1 cellular context compared by ENCODE assay signal in the genomic region with DNA sequence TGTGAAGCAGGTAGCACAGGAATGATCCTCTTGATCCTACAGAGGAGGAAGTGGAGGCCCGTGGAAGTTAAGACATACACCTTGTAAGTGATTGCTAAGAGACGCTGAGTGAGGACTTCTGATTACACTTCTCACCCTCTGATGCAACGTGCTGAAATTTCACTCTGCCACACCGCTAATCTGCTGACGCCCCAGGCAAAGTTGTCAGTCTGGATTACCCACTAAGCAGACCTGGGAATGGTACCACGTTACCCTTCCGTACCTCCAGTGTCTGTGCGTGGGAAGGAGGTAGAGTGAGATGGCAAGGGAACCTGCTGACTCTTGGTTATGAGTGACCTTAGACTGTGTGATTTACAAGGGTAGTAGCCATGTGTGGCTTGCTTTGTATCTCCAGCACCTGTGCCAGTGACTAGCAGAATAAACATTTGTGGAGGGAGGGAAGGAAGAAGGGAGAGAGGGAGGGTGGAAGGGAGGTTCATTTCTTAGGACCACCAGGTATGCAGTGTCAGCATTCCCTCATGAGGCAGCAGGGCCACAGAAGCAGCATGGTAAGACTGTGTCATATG.
TF ChIP-seq lines count a peak whose summit lies in the region.

No MANE protein-coding gene starts in this region.

TF ChIP-seq in K562, 482 proteins besides CTCF, POLR2A, EP300 and RAD21 (continued from another document and continues in another):
- TF ChIP-seq, protein P1, sequence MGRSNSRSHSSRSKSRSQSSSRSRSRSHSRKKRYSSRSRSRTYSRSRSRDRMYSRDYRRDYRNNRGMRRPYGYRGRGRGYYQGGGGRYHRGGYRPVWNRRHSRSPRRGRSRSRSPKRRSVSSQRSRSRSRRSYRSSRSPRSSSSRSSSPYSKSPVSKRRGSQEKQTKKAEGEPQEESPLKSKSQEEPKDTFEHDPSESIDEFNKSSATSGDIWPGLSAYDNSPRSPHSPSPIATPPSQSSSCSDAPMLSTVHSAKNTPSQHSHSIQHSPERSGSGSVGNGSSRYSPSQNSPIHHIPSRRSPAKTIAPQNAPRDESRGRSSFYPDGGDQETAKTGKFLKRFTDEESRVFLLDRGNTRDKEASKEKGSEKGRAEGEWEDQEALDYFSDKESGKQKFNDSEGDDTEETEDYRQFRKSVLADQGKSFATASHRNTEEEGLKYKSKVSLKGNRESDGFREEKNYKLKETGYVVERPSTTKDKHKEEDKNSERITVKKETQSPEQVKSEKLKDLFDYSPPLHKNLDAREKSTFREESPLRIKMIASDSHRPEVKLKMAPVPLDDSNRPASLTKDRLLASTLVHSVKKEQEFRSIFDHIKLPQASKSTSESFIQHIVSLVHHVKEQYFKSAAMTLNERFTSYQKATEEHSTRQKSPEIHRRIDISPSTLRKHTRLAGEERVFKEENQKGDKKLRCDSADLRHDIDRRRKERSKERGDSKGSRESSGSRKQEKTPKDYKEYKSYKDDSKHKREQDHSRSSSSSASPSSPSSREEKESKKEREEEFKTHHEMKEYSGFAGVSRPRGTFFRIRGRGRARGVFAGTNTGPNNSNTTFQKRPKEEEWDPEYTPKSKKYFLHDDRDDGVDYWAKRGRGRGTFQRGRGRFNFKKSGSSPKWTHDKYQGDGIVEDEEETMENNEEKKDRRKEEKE (IDR thresholded peaks at IDR 0.05; ENCODE audit: borderline replicate concordance in 1 of 2, control insufficient read depth in 1 of 2, low read depth in 2 of 2, low read length in 1 of 2) = no peak
- no peak for TF ChIP-seq ZNF57 (CRISPR knock-in tag; IDR thresholded peaks at IDR 0.05)
- TF ChIP-seq SIN3B (IDR thresholded peaks at IDR 0.05; ENCODE audit: low read depth) = no peak
- TF ChIP-seq CBFB (CRISPR knock-in tag; IDR thresholded peaks at IDR 0.05) = peak; percentile 77; the same call in 1 of the 2 replicates
- TF ChIP-seq, protein P2, sequence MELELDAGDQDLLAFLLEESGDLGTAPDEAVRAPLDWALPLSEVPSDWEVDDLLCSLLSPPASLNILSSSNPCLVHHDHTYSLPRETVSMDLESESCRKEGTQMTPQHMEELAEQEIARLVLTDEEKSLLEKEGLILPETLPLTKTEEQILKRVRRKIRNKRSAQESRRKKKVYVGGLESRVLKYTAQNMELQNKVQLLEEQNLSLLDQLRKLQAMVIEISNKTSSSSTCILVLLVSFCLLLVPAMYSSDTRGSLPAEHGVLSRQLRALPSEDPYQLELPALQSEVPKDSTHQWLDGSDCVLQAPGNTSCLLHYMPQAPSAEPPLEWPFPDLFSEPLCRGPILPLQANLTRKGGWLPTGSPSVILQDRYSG (tag; conservative IDR thresholded peaks at IDR 0.05; ENCODE audit: low read depth) = peak; percentile 71; the same call in 1 of the 2 replicates
- no peak for TF ChIP-seq EZH2 (IDR thresholded peaks at IDR 0.05; ENCODE audit: borderline replicate concordance, low read depth, low read length)
- no peak for TF ChIP-seq NEUROD1 (IDR thresholded peaks at IDR 0.05; ENCODE audit: borderline replicate concordance, low read depth, low read length, partially characterized antibody)
- no peak for TF ChIP-seq CC2D1A (IDR thresholded peaks at IDR 0.05)
- peak; percentile 40; the same call in 1 of the 2 replicates for TF ChIP-seq SMARCE1 (IDR thresholded peaks at IDR 0.05)
- TF ChIP-seq CHD4 (IDR thresholded peaks at IDR 0.05; ENCODE audit: insufficient read depth, insufficient replicate concordance, low read depth, low read length, poor library complexity, severe bottlenecking) = no peak
- TF ChIP-seq ZNF561 (CRISPR knock-in tag; conservative IDR thresholded peaks at IDR 0.05) = no peak
- TF ChIP-seq, protein P3, sequence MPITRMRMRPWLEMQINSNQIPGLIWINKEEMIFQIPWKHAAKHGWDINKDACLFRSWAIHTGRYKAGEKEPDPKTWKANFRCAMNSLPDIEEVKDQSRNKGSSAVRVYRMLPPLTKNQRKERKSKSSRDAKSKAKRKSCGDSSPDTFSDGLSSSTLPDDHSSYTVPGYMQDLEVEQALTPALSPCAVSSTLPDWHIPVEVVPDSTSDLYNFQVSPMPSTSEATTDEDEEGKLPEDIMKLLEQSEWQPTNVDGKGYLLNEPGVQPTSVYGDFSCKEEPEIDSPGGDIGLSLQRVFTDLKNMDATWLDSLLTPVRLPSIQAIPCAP (CRISPR knock-in tag; IDR thresholded peaks at IDR 0.05; ENCODE audit: borderline replicate concordance) = no peak
- peak; percentile 78; the same call in 1 of the 2 replicates for TF ChIP-seq OTX1 (CRISPR knock-in tag; IDR thresholded peaks at IDR 0.05)
- TF ChIP-seq PURB (CRISPR knock-in tag; IDR thresholded peaks at IDR 0.05; ENCODE audit: low read depth) = no peak
- TF ChIP-seq MEF2D (tag; conservative IDR thresholded peaks at IDR 0.05; ENCODE audit: low read depth) = peak; percentile 91
- TF ChIP-seq SNIP1 (IDR thresholded peaks at IDR 0.05; ENCODE audit: low read depth) = no peak
- TF ChIP-seq, protein P4, sequence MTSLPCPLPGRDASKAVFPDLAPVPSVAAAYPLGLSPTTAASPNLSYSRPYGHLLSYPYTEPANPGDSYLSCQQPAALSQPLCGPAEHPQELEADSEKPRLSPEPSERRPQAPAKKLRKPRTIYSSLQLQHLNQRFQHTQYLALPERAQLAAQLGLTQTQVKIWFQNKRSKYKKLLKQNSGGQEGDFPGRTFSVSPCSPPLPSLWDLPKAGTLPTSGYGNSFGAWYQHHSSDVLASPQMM (CRISPR knock-in tag; IDR thresholded peaks at IDR 0.05) = no peak
- peak; percentile 50; the same call in 1 of the 2 replicates for TF ChIP-seq SPI1 (IDR thresholded peaks at IDR 0.05; ENCODE audit: borderline replicate concordance, low read depth, low read length)
- no peak for TF ChIP-seq WHSC1 (IDR thresholded peaks at IDR 0.05; ENCODE audit: low read length)
- no peak for TF ChIP-seq TSC22D4 (tag; IDR thresholded peaks at IDR 0.05)
- no peak for TF ChIP-seq ZNF134 (CRISPR knock-in tag; conservative IDR thresholded peaks at IDR 0.05)
- TF ChIP-seq, protein P5, sequence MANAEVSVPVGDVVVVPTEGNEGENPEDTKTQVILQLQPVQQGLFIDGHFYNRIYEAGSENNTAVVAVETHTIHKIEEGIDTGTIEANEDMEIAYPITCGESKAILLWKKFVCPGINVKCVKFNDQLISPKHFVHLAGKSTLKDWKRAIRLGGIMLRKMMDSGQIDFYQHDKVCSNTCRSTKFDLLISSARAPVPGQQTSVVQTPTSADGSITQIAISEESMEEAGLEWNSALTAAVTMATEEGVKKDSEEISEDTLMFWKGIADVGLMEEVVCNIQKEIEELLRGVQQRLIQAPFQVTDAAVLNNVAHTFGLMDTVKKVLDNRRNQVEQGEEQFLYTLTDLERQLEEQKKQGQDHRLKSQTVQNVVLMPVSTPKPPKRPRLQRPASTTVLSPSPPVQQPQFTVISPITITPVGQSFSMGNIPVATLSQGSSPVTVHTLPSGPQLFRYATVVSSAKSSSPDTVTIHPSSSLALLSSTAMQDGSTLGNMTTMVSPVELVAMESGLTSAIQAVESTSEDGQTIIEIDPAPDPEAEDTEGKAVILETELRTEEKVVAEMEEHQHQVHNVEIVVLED (CRISPR knock-in tag; IDR thresholded peaks at IDR 0.05) = peak; percentile 46
- no peak for TF ChIP-seq NFYB (IDR thresholded peaks at IDR 0.05; ENCODE audit: extremely low read depth, insufficient read length)
- no peak for TF ChIP-seq ZNF707 (CRISPR knock-in tag; conservative IDR thresholded peaks at IDR 0.05)
- TF ChIP-seq FOXM1 (IDR thresholded peaks at IDR 0.05; ENCODE audit: low read depth) = no peak
- no peak for TF ChIP-seq FOXM1 (CRISPR knock-in tag; IDR thresholded peaks at IDR 0.05; ENCODE audit: low read depth)
- TF ChIP-seq, protein P6, sequence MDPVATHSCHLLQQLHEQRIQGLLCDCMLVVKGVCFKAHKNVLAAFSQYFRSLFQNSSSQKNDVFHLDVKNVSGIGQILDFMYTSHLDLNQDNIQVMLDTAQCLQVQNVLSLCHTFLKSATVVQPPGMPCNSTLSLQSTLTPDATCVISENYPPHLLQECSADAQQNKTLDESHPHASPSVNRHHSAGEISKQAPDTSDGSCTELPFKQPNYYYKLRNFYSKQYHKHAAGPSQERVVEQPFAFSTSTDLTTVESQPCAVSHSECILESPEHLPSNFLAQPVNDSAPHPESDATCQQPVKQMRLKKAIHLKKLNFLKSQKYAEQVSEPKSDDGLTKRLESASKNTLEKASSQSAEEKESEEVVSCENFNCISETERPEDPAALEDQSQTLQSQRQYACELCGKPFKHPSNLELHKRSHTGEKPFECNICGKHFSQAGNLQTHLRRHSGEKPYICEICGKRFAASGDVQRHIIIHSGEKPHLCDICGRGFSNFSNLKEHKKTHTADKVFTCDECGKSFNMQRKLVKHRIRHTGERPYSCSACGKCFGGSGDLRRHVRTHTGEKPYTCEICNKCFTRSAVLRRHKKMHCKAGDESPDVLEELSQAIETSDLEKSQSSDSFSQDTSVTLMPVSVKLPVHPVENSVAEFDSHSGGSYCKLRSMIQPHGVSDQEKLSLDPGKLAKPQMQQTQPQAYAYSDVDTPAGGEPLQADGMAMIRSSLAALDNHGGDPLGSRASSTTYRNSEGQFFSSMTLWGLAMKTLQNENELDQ (CRISPR knock-in tag; IDR thresholded peaks at IDR 0.05; ENCODE audit: borderline replicate concordance) = no peak
- TF ChIP-seq NR2C1 (IDR thresholded peaks at IDR 0.05) = no peak
- TF ChIP-seq NR2C1 (tag; IDR thresholded peaks at IDR 0.05) = peak; percentile 84
- no peak for TF ChIP-seq GATAD2B (IDR thresholded peaks at IDR 0.05; ENCODE audit: borderline replicate concordance)
- no peak for TF ChIP-seq ZNF354B (CRISPR knock-in tag; IDR thresholded peaks at IDR 0.05)
- no peak for TF ChIP-seq CREM (IDR thresholded peaks at IDR 0.05; ENCODE audit: low read depth)
- TF ChIP-seq ZNF76 (CRISPR knock-in tag; IDR thresholded peaks at IDR 0.05; ENCODE audit: borderline replicate concordance) = 0 out of 2 replicates have a peak, but pooled peaks have one; percentile 80
- TF ChIP-seq ZC3H4 (CRISPR knock-in tag; IDR thresholded peaks at IDR 0.05; ENCODE audit: borderline replicate concordance) = no peak
- TF ChIP-seq, protein P7, sequence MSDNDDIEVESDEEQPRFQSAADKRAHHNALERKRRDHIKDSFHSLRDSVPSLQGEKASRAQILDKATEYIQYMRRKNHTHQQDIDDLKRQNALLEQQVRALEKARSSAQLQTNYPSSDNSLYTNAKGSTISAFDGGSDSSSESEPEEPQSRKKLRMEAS (CRISPR knock-in tag; IDR thresholded peaks at IDR 0.05) = peak; percentile 15; the same call in 1 of the 2 replicates
- TF ChIP-seq RBM14 (IDR thresholded peaks at IDR 0.05; ENCODE audit: borderline replicate concordance, insufficient read depth, low read depth, low read length) = no peak
- TF ChIP-seq, protein P8, sequence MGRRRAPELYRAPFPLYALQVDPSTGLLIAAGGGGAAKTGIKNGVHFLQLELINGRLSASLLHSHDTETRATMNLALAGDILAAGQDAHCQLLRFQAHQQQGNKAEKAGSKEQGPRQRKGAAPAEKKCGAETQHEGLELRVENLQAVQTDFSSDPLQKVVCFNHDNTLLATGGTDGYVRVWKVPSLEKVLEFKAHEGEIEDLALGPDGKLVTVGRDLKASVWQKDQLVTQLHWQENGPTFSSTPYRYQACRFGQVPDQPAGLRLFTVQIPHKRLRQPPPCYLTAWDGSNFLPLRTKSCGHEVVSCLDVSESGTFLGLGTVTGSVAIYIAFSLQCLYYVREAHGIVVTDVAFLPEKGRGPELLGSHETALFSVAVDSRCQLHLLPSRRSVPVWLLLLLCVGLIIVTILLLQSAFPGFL (CRISPR knock-in tag; IDR thresholded peaks at IDR 0.05) = no peak
- no peak for TF ChIP-seq CBX3 (IDR thresholded peaks at IDR 0.05; ENCODE audit: borderline replicate concordance in 1 of 2, low read length in 2 of 2)
- TF ChIP-seq, protein P9, sequence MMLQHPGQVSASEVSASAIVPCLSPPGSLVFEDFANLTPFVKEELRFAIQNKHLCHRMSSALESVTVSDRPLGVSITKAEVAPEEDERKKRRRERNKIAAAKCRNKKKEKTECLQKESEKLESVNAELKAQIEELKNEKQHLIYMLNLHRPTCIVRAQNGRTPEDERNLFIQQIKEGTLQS (IDR thresholded peaks at IDR 0.05) = peak; percentile 93
- TF ChIP-seq, protein P9 (CRISPR knock-in tag; conservative IDR thresholded peaks at IDR 0.05) = no peak
- TF ChIP-seq ZNF232 (CRISPR knock-in tag; IDR thresholded peaks at IDR 0.05) = no peak
- TF ChIP-seq, protein P10, sequence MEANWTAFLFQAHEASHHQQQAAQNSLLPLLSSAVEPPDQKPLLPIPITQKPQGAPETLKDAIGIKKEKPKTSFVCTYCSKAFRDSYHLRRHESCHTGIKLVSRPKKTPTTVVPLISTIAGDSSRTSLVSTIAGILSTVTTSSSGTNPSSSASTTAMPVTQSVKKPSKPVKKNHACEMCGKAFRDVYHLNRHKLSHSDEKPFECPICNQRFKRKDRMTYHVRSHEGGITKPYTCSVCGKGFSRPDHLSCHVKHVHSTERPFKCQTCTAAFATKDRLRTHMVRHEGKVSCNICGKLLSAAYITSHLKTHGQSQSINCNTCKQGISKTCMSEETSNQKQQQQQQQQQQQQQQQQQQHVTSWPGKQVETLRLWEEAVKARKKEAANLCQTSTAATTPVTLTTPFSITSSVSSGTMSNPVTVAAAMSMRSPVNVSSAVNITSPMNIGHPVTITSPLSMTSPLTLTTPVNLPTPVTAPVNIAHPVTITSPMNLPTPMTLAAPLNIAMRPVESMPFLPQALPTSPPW (CRISPR knock-in tag; IDR thresholded peaks at IDR 0.05) = no peak
- TF ChIP-seq, protein P11, sequence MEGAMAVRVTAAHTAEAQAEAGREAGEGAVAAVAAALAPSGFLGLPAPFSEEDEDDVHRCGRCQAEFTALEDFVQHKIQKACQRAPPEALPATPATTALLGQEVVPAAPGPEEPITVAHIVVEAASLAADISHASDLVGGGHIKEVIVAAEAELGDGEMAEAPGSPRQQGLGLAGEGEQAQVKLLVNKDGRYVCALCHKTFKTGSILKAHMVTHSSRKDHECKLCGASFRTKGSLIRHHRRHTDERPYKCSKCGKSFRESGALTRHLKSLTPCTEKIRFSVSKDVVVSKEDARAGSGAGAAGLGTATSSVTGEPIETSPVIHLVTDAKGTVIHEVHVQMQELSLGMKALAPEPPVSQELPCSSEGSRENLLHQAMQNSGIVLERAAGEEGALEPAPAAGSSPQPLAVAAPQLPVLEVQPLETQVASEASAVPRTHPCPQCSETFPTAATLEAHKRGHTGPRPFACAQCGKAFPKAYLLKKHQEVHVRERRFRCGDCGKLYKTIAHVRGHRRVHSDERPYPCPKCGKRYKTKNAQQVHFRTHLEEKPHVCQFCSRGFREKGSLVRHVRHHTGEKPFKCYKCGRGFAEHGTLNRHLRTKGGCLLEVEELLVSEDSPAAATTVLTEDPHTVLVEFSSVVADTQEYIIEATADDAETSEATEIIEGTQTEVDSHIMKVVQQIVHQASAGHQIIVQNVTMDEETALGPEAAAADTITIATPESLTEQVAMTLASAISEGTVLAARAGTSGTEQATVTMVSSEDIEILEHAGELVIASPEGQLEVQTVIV (CRISPR knock-in tag; IDR thresholded peaks at IDR 0.05; ENCODE audit: borderline replicate concordance) = 0 out of 2 replicates have a peak, but pooled peaks have one; percentile 35
- no peak for TF ChIP-seq ZNF263 (CRISPR knock-in tag; IDR thresholded peaks at IDR 0.05; ENCODE audit: borderline replicate concordance)
- no peak for TF ChIP-seq YY1 (IDR thresholded peaks at IDR 0.05; ENCODE audit: borderline replicate concordance in 1 of 3, control insufficient read depth in 1 of 3, extremely low read depth in 1 of 3, insufficient read depth in 3 of 3, insufficient read length in 1 of 3, insufficient replicate concordance in 2 of 3, low read depth in 1 of 3, low read length in 2 of 3)
- TF ChIP-seq STAG1 (CRISPR knock-in tag; IDR thresholded peaks at IDR 0.05; ENCODE audit: borderline replicate concordance) = no peak
- no peak for TF ChIP-seq SMC3 (conservative IDR thresholded peaks at IDR 0.05; ENCODE audit: insufficient read depth, low read depth, low read length)
- no peak for TF ChIP-seq ZNF140 (CRISPR knock-in tag; IDR thresholded peaks at IDR 0.05)
